ENCODE assay signal across 8 cellular contexts in the genomic region with DNA sequence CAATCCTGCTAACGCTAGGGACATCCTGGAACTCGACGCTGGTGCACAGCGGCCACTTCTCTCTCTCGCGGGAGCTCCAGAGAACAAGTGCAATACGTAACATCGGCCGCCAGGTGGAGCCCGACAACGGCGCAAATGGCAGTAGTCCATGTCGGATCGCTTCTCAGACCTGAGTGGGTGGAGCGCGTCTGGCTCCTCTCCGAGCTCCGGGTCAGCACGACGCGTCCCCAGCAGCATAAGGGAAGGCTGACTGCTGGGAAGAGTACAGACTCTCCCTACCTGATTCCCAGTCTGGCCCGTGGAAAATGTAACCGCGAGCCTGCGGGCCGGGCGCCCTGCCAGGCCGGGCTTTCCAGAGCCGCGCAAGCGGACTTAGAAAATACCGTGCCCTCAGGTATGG.
DNase-seq lines count a peak whose midpoint lies in the region; ATAC-seq, FAIRE-seq and TF ChIP-seq lines count a peak whose summit lies in the region.
"Not testable (repeated sequence)": the region's sequence is repeated elsewhere in the genome, so short reads cannot be mapped to it uniquely, and the experiment has no call there.

No MANE protein-coding gene starts in this region.

- H3K9me3 ChIP-seq in astrocyte (ENCODE audit: insufficient read depth, low read depth, low read length): not testable (repeated sequence)

- H3K9me3 Mint-ChIP-seq in astrocyte (ENCODE audit: unreplicated experiment): not testable (repeated sequence)

- H3K4me2 ChIP-seq in astrocyte (ENCODE audit: low read length): not testable (repeated sequence)

- H3K27me3 ChIP-seq in astrocyte (ENCODE audit: insufficient read depth, low read length): not testable (repeated sequence)

- FAIRE-seq in H54 (lab: Jason Lieb, UNC) (peak; percentile 99), HTR-8/SVneo (lab: Jason Lieb, UNC) (peak; percentile 98), astrocyte (lab: Jason Lieb, UNC) (peak; percentile 79), islet of Langerhans (lab: Jason Lieb, UNC) (peak; percentile 62)

- H3K4me1 ChIP-seq in astrocyte (ENCODE audit: insufficient read depth, low read length): not testable (repeated sequence)

- TF ChIP-seq CTCF in astrocyte (IDR thresholded peaks at IDR 0.05; ENCODE audit: insufficient read depth, low read depth, low read length): not testable (repeated sequence)

- ATAC-seq in GM18499 (IDR thresholded peaks at IDR 0.05; ENCODE audit: insufficient read depth, unreplicated experiment) (peak; percentile 98), GM19395 (IDR thresholded peaks at IDR 0.05; ENCODE audit: unreplicated experiment) (peak; percentile 100), HG03066 (IDR thresholded peaks at IDR 0.05; ENCODE audit: low read depth, unreplicated experiment) (peak; percentile 100)
- ATAC-seq in stimulated activated naive CD8-positive, alpha-beta T cell treated with anti-CD3 and anti-CD28 coated beads, Interleukin-15, Interleukin-2, amounts not matched to agents 100 U/mL and 50 U/mL, for 24 hours: peak; percentile 93

- TF ChIP-seq POLR2A in H54 (IDR thresholded peaks at IDR 0.05; ENCODE audit: low read depth, low read length): not testable (repeated sequence)

- H3K4me1 Mint-ChIP-seq in astrocyte (ENCODE audit: low read depth, unreplicated experiment): not testable (repeated sequence)

- not testable (repeated sequence) for DNase-seq in H54 (ENCODE audit: insufficient read length, low spot score); HTR-8/SVneo (ENCODE audit: insufficient read length, low spot score); astrocyte (ENCODE audit: low read depth); stimulated activated naive CD8-positive, alpha-beta T cell treated with anti-CD3 and anti-CD28 coated beads, Interleukin-15, Interleukin-2, amounts not matched to agents 100 U/mL and 50 U/mL, for 24 hours

- not testable (repeated sequence) for H4K20me1 ChIP-seq in astrocyte (ENCODE audit: insufficient read depth, low read length)

- not testable (repeated sequence) for H3K27ac Mint-ChIP-seq in astrocyte (ENCODE audit: unreplicated experiment)

- H3K9ac ChIP-seq in astrocyte (ENCODE audit: low read length): not testable (repeated sequence)

- not testable (repeated sequence) for H3K27ac ChIP-seq in astrocyte (ENCODE audit: low read depth, low read length)

- not testable (repeated sequence) for H3K36me3 Mint-ChIP-seq in astrocyte (ENCODE audit: low read depth, unreplicated experiment)

- not testable (repeated sequence) for H3K79me2 ChIP-seq in astrocyte (ENCODE audit: insufficient read depth, low read length)

- not testable (repeated sequence) for H3K4me3 ChIP-seq in astrocyte (ENCODE audit: insufficient read depth, low read depth, low read length)

- not testable (repeated sequence) for H2AFZ ChIP-seq in astrocyte (ENCODE audit: low read depth, low read length)

- H3K36me3 ChIP-seq in astrocyte (ENCODE audit: insufficient read depth, low read length): not testable (repeated sequence)

- H3K27me3 Mint-ChIP-seq in astrocyte (ENCODE audit: low read depth, unreplicated experiment): not testable (repeated sequence)

- H3K4me3 Mint-ChIP-seq in astrocyte (ENCODE audit: unreplicated experiment): not testable (repeated sequence)
